1 cellular context compared by ENCODE assay signal in genomic region chr16:84514874-84515835, GRCh38.
TF ChIP-seq lines count a peak whose summit lies in the region.

No MANE protein-coding gene starts in this region.

TF ChIP-seq in H1, 55 proteins besides CTCF, POLR2A, EP300 and RAD21 (continued from another document):
- TF ChIP-seq GABPA (IDR thresholded peaks at IDR 0.05; ENCODE audit: borderline replicate concordance, insufficient read depth, low read length), result 0 out of 2 replicates have a peak, but pooled peaks have one; percentile 21
